In genomic region chr10:35456784-35457183, GRCh38 we compare ENCODE assay signal across 19 cellular contexts.
DNase-seq lines count a peak whose midpoint lies in the region; ATAC-seq lines count a peak whose summit lies in the region.
"Had no signal": no experiment of that assay in that cellular context is flagged by ENCODE, and none has a peak within 500 bp of the region (broad histone marks: within the 10 kb centered on the region; RNA-seq: fewer than 3 reads in every experiment).

No MANE protein-coding gene starts in this region.

- DNase-seq in activated naive CD4-positive, alpha-beta T cell treated with anti-CD3 and anti-CD28 coated beads, Interleukin-2, amount 50 U/mL, for 16 hours, result no peak
- peak; percentile 90 for DNase-seq in superior temporal gyrus (ENCODE audit: extremely low spot score)
- DNase-seq in NCI-H146 treated with DMSO at 0.1 percent for 48 hours (lab: John Stamatoyannopoulos, UW; ENCODE audit: unreplicated experiment), result no peak
- DNase-seq in GDM1 (lab: John Stamatoyannopoulos, UW), result no peak
- DNase-seq: CD8-positive, alpha-beta T cell; DMS79; H9; IMR-90; NCI-H2029; NCI-H446; NCI-H526 treated with DMSO at 0.1 percent for 48 hours had no signal

- peak overlapping the region; percentile 10 for H3K27ac Mint-ChIP-seq in activated naive CD4-positive, alpha-beta T cell treated with anti-CD3 and anti-CD28 coated beads, Interleukin-2, amount 50 U/mL, for 24 hours
- H3K27ac Mint-ChIP-seq: B cell had no signal

- H3K36me3 Mint-ChIP-seq in activated naive CD4-positive, alpha-beta T cell treated with anti-CD3 and anti-CD28 coated beads, Interleukin-2, amount 50 U/mL, for 24 hours, result peaks cover 3% of the 10 kb centered on the region

- no peak overlapping the region for H3K4me3 Mint-ChIP-seq in activated naive CD4-positive, alpha-beta T cell treated with anti-CD3 and anti-CD28 coated beads, Interleukin-2, amount 50 U/mL, for 24 hours
- H3K4me3 Mint-ChIP-seq: B cell, H9 had no signal

- H3K27ac ChIP-seq in cingulate gyrus (ENCODE audit: low read depth, low read length) (peak overlapping the region; percentile 97), layer of hippocampus (ENCODE audit: low read depth, low read length) (peak overlapping the region; percentile 96)
- H3K27ac ChIP-seq: HL-60, SJSA1 had no signal

- H3K27me3 ChIP-seq in layer of hippocampus (ENCODE audit: control insufficient read depth, insufficient read depth, low read length), result no peaks in the 10 kb centered on the region
- H3K27me3 ChIP-seq: SJSA1 had no signal

- ATAC-seq in GM19395 (IDR thresholded peaks at IDR 0.05; ENCODE audit: unreplicated experiment), result no peak
- ATAC-seq: CD8-positive, alpha-beta T cell; Panc1 had no signal

- no peaks in the 10 kb centered on the region for H3K27me3 Mint-ChIP-seq in activated naive CD4-positive, alpha-beta T cell treated with anti-CD3 and anti-CD28 coated beads, Interleukin-2, amount 50 U/mL, for 24 hours
- H3K27me3 Mint-ChIP-seq: B cell had no signal

- no peaks in the 10 kb centered on the region for H3K9me3 Mint-ChIP-seq in activated naive CD4-positive, alpha-beta T cell treated with anti-CD3 and anti-CD28 coated beads, Interleukin-2, amount 50 U/mL, for 24 hours
- H3K9me3 Mint-ChIP-seq: CD8-positive, alpha-beta T cell; H9 had no signal

- H3K4me1 Mint-ChIP-seq in activated naive CD4-positive, alpha-beta T cell treated with anti-CD3 and anti-CD28 coated beads, Interleukin-2, amount 50 U/mL, for 24 hours, result peaks cover 48% of the 10 kb centered on the region
